Comparison of ENCODE assay signal across 8 cellular contexts in genomic region chr1:203006948-203007871, GRCh38. TPM values are rescaled to one million over a fixed set of nuclear protein-coding genes. Genes with fewer than 3 reads are reported as not detected.
DNase-seq lines count a peak whose midpoint lies in the region; ATAC-seq, FAIRE-seq and TF ChIP-seq lines count a peak whose summit lies in the region.

Gene TMEM183A, plus strand, starts transcription at chr1:203007374. Its CDS starts 92 bp downstream, at chr1:203007466.

- no peaks in the 10 kb centered on the region for H3K9me2 ChIP-seq in hepatocyte (replicated peaks; ENCODE audit: insufficient read depth)

- peak; percentile 96 for ATAC-seq in HG02981 (IDR thresholded peaks at IDR 0.05; ENCODE audit: unreplicated experiment)

- H3K4me1 ChIP-seq in hepatocyte (ENCODE audit: insufficient read depth) = peaks cover 11% of the 10 kb centered on the region

- peak within 1 kb of the TSS; percentile 80 for H3K4me3 ChIP-seq in hepatocyte

- no peaks in the 10 kb centered on the region for H3K9me3 ChIP-seq in hepatocyte (ENCODE audit: low read depth)

- H3K79me2 ChIP-seq in hepatocyte = peaks cover 44% of the 10 kb centered on the region

- H2AFZ ChIP-seq in hepatocyte = peak within 1 kb of the TSS; percentile 87

- H4K20me1 ChIP-seq in hepatocyte (ENCODE audit: insufficient read depth, poor library complexity, severe bottlenecking) = peaks cover 14% of the 10 kb centered on the region

- under 1% methylated on average over 70 of the region's 78 CpGs for WGBS in hepatocyte (ENCODE audit: low lambda C conversion rate, missing lambda C conversion rate)

- peak; percentile 94 for FAIRE-seq in GM18507 (lab: Jason Lieb, UNC)
- no peak for FAIRE-seq in D721Med (lab: Jason Lieb, UNC)

- no peaks in the 10 kb centered on the region for H3K27me3 ChIP-seq in hepatocyte

- peak within 1 kb of the TSS; percentile 89 for H3K4me2 ChIP-seq in hepatocyte

- peak within 1 kb of the TSS; percentile 97 for H3K27ac ChIP-seq in hepatocyte

- peaks cover 6% of the 10 kb centered on the region for H3K36me3 ChIP-seq in hepatocyte (replicated peaks; ENCODE audit: insufficient read depth, low read depth)

- no peak for TF ChIP-seq CTCF in hepatocyte (IDR thresholded peaks at IDR 0.05; ENCODE audit: poor library complexity)
- no peak for TF ChIP-seq CTCF in D721Med (IDR thresholded peaks at IDR 0.05; ENCODE audit: insufficient read depth, missing control alignments)

- DNase-seq in GM18507 (ENCODE audit: extremely low spot score, insufficient read length, low read depth) (peak; percentile 84), NCI-H2081 (lab: John Stamatoyannopoulos, UW) (peak; percentile 98 to 99), T1000 (lab: John Stamatoyannopoulos, UW) (peak; percentile 92), astrocyte of the hippocampus (ENCODE audit: low read depth, low spot score) (peak; percentile 99), hepatocyte (ENCODE audit: low spot score) (peak; percentile 99), renal cortical epithelial cell (ENCODE audit: low read depth) (peak; percentile 93), D721Med (ENCODE audit: insufficient read length, low spot score) (no peak)

RNA-seq across cellular contexts. Expression of gene TMEM183A, which starts in this region (rescaled TPM):
- 78.8 and 105 TPM in 2 replicates for total RNA-seq in hepatocyte
- 61.0 and 65.2 TPM in 2 replicates for polyA plus RNA-seq in hepatocyte
- total RNA-seq in renal cortical epithelial cell = 77.8 and 136 TPM in 2 replicates
